1 cellular context compared by ENCODE assay signal in the genomic region with DNA sequence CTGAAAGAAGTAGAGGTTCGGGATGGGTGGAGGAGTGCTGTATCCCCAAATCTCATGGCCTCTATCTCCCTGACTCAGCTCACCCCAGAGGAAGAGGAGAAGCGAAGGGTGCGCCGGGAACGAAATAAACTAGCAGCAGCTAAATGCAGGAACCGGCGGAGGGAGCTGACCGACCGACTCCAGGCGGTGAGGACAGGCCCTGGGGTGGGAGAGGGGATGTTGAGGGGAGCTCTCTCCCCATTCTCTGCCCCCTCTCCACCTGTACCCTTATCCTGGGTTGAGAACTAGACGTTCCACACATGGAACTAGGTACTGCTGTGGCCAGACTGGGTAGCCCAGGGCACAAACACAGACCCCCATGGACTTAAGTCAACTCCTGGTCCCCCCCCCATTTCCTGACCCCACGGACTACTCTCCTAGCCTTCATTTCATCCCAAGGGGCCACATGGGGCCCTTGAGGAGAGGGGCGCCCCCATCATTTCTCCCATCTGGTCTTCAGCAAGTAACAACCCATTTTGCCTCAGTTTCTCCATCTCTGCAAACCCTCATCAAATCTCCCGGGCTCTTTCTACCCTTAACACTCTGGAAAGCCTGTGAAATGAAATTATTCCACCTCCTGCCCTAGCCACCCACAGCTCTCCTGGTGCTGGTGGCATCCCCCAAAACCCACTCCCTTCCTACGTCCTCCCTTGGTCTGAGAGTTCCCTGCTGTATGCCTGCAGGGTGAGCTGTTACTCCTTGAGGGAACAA.
TF ChIP-seq lines count a peak whose summit lies in the region.

No MANE protein-coding gene starts in this region.

TF ChIP-seq in WTC11, 78 proteins besides CTCF, POLR2A, EP300 and RAD21 (continued from another document):
- TF ChIP-seq, protein P1, sequence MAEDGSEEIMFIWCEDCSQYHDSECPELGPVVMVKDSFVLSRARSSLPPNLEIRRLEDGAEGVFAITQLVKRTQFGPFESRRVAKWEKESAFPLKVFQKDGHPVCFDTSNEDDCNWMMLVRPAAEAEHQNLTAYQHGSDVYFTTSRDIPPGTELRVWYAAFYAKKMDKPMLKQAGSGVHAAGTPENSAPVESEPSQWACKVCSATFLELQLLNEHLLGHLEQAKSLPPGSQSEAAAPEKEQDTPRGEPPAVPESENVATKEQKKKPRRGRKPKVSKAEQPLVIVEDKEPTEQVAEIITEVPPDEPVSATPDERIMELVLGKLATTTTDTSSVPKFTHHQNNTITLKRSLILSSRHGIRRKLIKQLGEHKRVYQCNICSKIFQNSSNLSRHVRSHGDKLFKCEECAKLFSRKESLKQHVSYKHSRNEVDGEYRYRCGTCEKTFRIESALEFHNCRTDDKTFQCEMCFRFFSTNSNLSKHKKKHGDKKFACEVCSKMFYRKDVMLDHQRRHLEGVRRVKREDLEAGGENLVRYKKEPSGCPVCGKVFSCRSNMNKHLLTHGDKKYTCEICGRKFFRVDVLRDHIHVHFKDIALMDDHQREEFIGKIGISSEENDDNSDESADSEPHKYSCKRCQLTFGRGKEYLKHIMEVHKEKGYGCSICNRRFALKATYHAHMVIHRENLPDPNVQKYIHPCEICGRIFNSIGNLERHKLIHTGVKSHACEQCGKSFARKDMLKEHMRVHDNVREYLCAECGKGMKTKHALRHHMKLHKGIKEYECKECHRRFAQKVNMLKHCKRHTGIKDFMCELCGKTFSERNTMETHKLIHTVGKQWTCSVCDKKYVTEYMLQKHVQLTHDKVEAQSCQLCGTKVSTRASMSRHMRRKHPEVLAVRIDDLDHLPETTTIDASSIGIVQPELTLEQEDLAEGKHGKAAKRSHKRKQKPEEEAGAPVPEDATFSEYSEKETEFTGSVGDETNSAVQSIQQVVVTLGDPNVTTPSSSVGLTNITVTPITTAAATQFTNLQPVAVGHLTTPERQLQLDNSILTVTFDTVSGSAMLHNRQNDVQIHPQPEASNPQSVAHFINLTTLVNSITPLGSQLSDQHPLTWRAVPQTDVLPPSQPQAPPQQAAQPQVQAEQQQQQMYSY (CRISPR knock-in tag; IDR thresholded peaks at IDR 0.05): no peak
- no peak for TF ChIP-seq FOXK1 (CRISPR knock-in tag; IDR thresholded peaks at IDR 0.05)
